8 cellular contexts compared by ENCODE assay signal in the genomic region with DNA sequence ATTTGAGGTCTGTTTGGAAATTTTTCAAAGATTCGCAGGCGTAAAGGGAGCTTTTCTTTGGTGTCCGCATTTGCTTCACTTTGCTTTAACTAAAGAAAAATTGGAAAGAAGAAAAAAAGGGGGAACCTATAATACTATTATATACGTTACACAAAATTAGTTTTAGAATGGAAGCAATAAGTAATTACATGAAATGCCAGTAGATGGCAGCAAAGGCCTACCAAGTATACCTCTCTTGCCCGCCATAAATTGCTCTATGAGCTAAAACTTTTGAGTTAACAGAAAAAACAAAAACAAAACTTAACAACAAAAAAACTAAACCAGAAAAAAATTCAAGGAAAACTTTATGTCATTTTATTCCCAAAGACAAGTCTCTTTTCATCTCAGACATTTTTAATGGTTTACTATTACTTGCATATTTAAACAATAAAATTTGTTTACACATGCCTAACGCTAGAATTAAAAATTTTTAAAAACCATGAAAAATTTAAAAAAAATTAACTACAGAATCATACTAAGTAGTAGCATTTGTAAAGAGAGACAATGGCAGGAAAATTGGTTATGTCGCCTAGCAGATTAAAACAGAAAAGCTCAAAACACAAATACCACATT.
DNase-seq lines count a peak whose midpoint lies in the region; ATAC-seq and TF ChIP-seq lines count a peak whose summit lies in the region.

No MANE protein-coding gene starts in this region.

- ATAC-seq in GM21447 (IDR thresholded peaks at IDR 0.05; ENCODE audit: unreplicated experiment) (peak; percentile 86), RWPE2 (ENCODE audit: low read depth) (peak; percentile 38; the same call in 1 of the 3 replicates)

- H3K4me3 ChIP-seq in Karpas-422 (ENCODE audit: low read length) (no peak overlapping the region), RWPE2 (ENCODE audit: severe bottlenecking) (no peak overlapping the region), epithelial cell of esophagus (ENCODE audit: low read length) (no peak overlapping the region), osteoblast (ENCODE audit: insufficient read depth, low read length) (no peak overlapping the region)

- H4K20me1 ChIP-seq in Karpas-422 (ENCODE audit: insufficient read depth, low read depth, low read length) (no peaks in the 10 kb centered on the region), osteoblast (ENCODE audit: insufficient read depth, low read length) (no peaks in the 10 kb centered on the region)

- peak; percentile 28 for DNase-seq in activated naive CD4-positive, alpha-beta T cell treated with anti-CD3 and anti-CD28 coated beads for 36 hours
- no peak for DNase-seq in activated naive CD4-positive, alpha-beta T cell treated with Interleukin-2 at 50 U/mL for 16 hours
- DNase-seq in Karpas-422, result peak; percentile 89
- DNase-seq in RWPE2 (ENCODE audit: low spot score), result no peak
- peak; percentile 71 for DNase-seq in epithelial cell of esophagus (ENCODE audit: low read depth)
- no peak for DNase-seq in osteoblast (ENCODE audit: insufficient read length, low spot score, missing footprints)
- no peak for DNase-seq in activated CD4-positive, CD25-positive, alpha-beta regulatory T cell treated with anti-CD3 and anti-CD28 coated beads, Interleukin-2, amount 50 U/mL, for 72 hours

- CTCF ChIA-PET in activated naive CD4-positive, alpha-beta T cell treated with anti-CD3 and anti-CD28 coated beads for 36 hours (lab: Charles Lee), result interaction anchor here (0.6 to 2.9 kb wide), 21 partner anchors 10 to 1425 kb away, joined by 3 to 16 read pairs (median 4); no protein-coding TSS in a partner anchor

- no peaks in the 10 kb centered on the region for H3K27me3 ChIP-seq in Karpas-422 (ENCODE audit: low read length)
- no peaks in the 10 kb centered on the region for H3K27me3 ChIP-seq in RWPE2 (ENCODE audit: insufficient read depth, poor library complexity, severe bottlenecking)
- no peaks in the 10 kb centered on the region for H3K27me3 ChIP-seq in osteoblast (ENCODE audit: insufficient read depth, low read length)

- H3K4me2 ChIP-seq in Karpas-422 (ENCODE audit: low read depth, low read length, poor library complexity, severe bottlenecking) (no peak overlapping the region), osteoblast (ENCODE audit: insufficient read depth, low read length) (no peak overlapping the region)

- no peaks in the 10 kb centered on the region for H3K9me3 ChIP-seq in Karpas-422 (ENCODE audit: low read length)
- no peaks in the 10 kb centered on the region for H3K9me3 ChIP-seq in RWPE2 (ENCODE audit: severe bottlenecking)
- H3K9me3 ChIP-seq in osteoblast (ENCODE audit: low read depth, low read length), result no peaks in the 10 kb centered on the region

- H3K79me2 ChIP-seq in Karpas-422 (ENCODE audit: low read length) (no peaks in the 10 kb centered on the region), osteoblast (ENCODE audit: insufficient read depth, low read length) (no peaks in the 10 kb centered on the region)

- H3K36me3 ChIP-seq in Karpas-422 (ENCODE audit: insufficient read depth, low read length) (no peaks in the 10 kb centered on the region), RWPE2 (ENCODE audit: low read depth) (no peaks in the 10 kb centered on the region), osteoblast (ENCODE audit: insufficient read depth, low read length) (no peaks in the 10 kb centered on the region)

- no peaks in the 10 kb centered on the region for H3K9me3 Mint-ChIP-seq in activated naive CD4-positive, alpha-beta T cell treated with anti-CD3 and anti-CD28 coated beads for 36 hours

- peaks cover 35% of the 10 kb centered on the region for H3K27me3 Mint-ChIP-seq in activated naive CD4-positive, alpha-beta T cell treated with anti-CD3 and anti-CD28 coated beads for 36 hours (ENCODE audit: low read depth)

- H3K4me1 ChIP-seq in Karpas-422 (ENCODE audit: low read length), result peaks cover 11% of the 10 kb centered on the region
- peaks cover 7% of the 10 kb centered on the region for H3K4me1 ChIP-seq in RWPE2 (ENCODE audit: insufficient read depth, poor library complexity, severe bottlenecking)
- peaks cover 16% of the 10 kb centered on the region for H3K4me1 ChIP-seq in osteoblast (ENCODE audit: insufficient read depth, low read length)

- H3K9ac ChIP-seq in Karpas-422 (ENCODE audit: low read length), result no peak overlapping the region

- H3K9me2 ChIP-seq in Karpas-422 (replicated peaks; ENCODE audit: insufficient read depth, low read length), result no peaks in the 10 kb centered on the region

- no peak overlapping the region for H3K4me3 Mint-ChIP-seq in activated naive CD4-positive, alpha-beta T cell treated with anti-CD3 and anti-CD28 coated beads for 36 hours

- H3K36me3 Mint-ChIP-seq in activated naive CD4-positive, alpha-beta T cell treated with anti-CD3 and anti-CD28 coated beads for 36 hours (ENCODE audit: low read depth), result no peaks in the 10 kb centered on the region

- TF ChIP-seq CTCF in RWPE2 (IDR thresholded peaks at IDR 0.05; ENCODE audit: poor library complexity, severe bottlenecking) (peak; percentile 90), epithelial cell of esophagus (IDR thresholded peaks at IDR 0.05; ENCODE audit: insufficient read depth, low read depth, low read length, missing control alignments) (peak; percentile 61), osteoblast (IDR thresholded peaks at IDR 0.05; ENCODE audit: extremely low read depth, low read depth, low read length) (peak; percentile 65)

- H2AFZ ChIP-seq in Karpas-422 (ENCODE audit: low read length) (peak overlapping the region; percentile 24; the same call in 1 of the 2 replicates), osteoblast (ENCODE audit: low read length) (no peak overlapping the region)

- intact Hi-C loops in activated naive CD4-positive, alpha-beta T cell treated with anti-CD3 and anti-CD28 coated beads for 36 hours (cut with micrococcal nuclease), result loop anchor here (1.0 to 10.0 kb wide), 6 partner anchors 330 to 1411 kb away; no protein-coding TSS in a partner anchor

- H3K27ac ChIP-seq in Karpas-422 (ENCODE audit: low read length), result no peak overlapping the region
- no peak overlapping the region for H3K27ac ChIP-seq in RWPE2 (ENCODE audit: poor library complexity, severe bottlenecking)
- H3K27ac ChIP-seq in osteoblast (ENCODE audit: low read depth, low read length), result no peak overlapping the region

- no peak overlapping the region for H3K27ac Mint-ChIP-seq in activated naive CD4-positive, alpha-beta T cell treated with anti-CD3 and anti-CD28 coated beads for 36 hours

- H3K4me1 Mint-ChIP-seq in activated naive CD4-positive, alpha-beta T cell treated with anti-CD3 and anti-CD28 coated beads for 36 hours (ENCODE audit: low read depth), result no peaks in the 10 kb centered on the region

Comparison
In these comparisons a context has a peak if more than half of its experiments do, and no peak if none do; other contexts are left out.
1. DNase-seq: peak in activated naive CD4-positive, alpha-beta T cell treated with anti-CD3 and anti-CD28 coated beads for 36 hours (single experiment), Karpas-422 (single experiment) and epithelial cell of esophagus (single experiment); none in activated naive CD4-positive, alpha-beta T cell treated with Interleukin-2 at 50 U/mL for 16 hours (single experiment), RWPE2 (single experiment), osteoblast (single experiment) and activated CD4-positive, CD25-positive, alpha-beta regulatory T cell treated with anti-CD3 and anti-CD28 coated beads, Interleukin-2, amount 50 U/mL, for 72 hours (single experiment).
2. Peak in every context shown above with its lines, with median percentiles within 50 percentile points of each other: CTCF ChIP-seq.